21 cellular contexts compared by ENCODE assay signal in genomic region chr15:20657084-20657483, GRCh38.
"Had no signal": no experiment of that assay in that cellular context is flagged by ENCODE, and none has a peak within 500 bp of the region (broad histone marks: within the 10 kb centered on the region; RNA-seq: fewer than 3 reads in every experiment).

No MANE protein-coding gene starts in this region.

- H3K27ac ChIP-seq: colonic mucosa, esophagus muscularis mucosa, foreskin keratinocyte, gastroesophageal sphincter, heart left ventricle, hepatocyte, left lung, lower lobe of right lung had no signal

- H3K4me3 Mint-ChIP-seq: dendritic cell treated with granulocyte-macrophage colony-stimulating factor and Interleukin-4, amounts not matched to agents 40 ng/mL and 50 ng/mL, for 4 days; effector memory CD8-positive, alpha-beta T cell; mesothelial cell of epicardium; naive B cell had no signal

- H3K4me3 ChIP-seq: colonic mucosa, esophagus muscularis mucosa, gastroesophageal sphincter, heart left ventricle, hepatocyte, left lung, lower lobe of right lung, mucosa of descending colon had no signal

- ATAC-seq: effector memory CD8-positive, alpha-beta T cell; foreskin keratinocyte; gastroesophageal sphincter; heart left ventricle; left cardiac atrium; left lung; left ventricle myocardium superior; lower lobe of right lung; mucosa of descending colon had no signal

- FAIRE-seq: endothelial cell of umbilical vein, keratinocyte had no signal

- H3K36me3 Mint-ChIP-seq: mesothelial cell of epicardium, naive B cell had no signal

- H3K36me3 ChIP-seq: colonic mucosa, esophagus muscularis mucosa, gastroesophageal sphincter, heart left ventricle, left lung, lower lobe of right lung had no signal

- H3K4me1 Mint-ChIP-seq: mesothelial cell of epicardium, naive B cell had no signal

- DNase-seq: colonic mucosa; cortex of kidney; effector CD8-positive, alpha-beta T cell; effector memory CD8-positive, alpha-beta T cell; foreskin keratinocyte; heart left ventricle; hypothalamus; left cardiac atrium; left lung; left ventricle myocardium superior; lower lobe of right lung; mesenchymal stem cell; mucosa of descending colon; naive B cell had no signal

- H3K4me1 ChIP-seq: colonic mucosa, esophagus muscularis mucosa, foreskin keratinocyte, gastroesophageal sphincter, heart left ventricle, left lung, lower lobe of right lung had no signal

- H3K9me3 Mint-ChIP-seq: dendritic cell treated with granulocyte-macrophage colony-stimulating factor and Interleukin-4, amounts not matched to agents 40 ng/mL and 50 ng/mL, for 4 days; effector memory CD8-positive, alpha-beta T cell; mesothelial cell of epicardium; naive B cell had no signal

- H3K9me3 ChIP-seq: colonic mucosa, esophagus muscularis mucosa, gastroesophageal sphincter, heart left ventricle, left lung, lower lobe of right lung had no signal

- H3K27me3 Mint-ChIP-seq: dendritic cell treated with granulocyte-macrophage colony-stimulating factor and Interleukin-4, amounts not matched to agents 40 ng/mL and 50 ng/mL, for 4 days; effector memory CD8-positive, alpha-beta T cell; naive B cell had no signal

- H3K4me2 ChIP-seq: hepatocyte had no signal

- H3K27me3 ChIP-seq: colonic mucosa, esophagus muscularis mucosa, foreskin keratinocyte, gastroesophageal sphincter, hepatocyte, left lung had no signal

- H3K27ac Mint-ChIP-seq: dendritic cell treated with granulocyte-macrophage colony-stimulating factor and Interleukin-4, amounts not matched to agents 40 ng/mL and 50 ng/mL, for 4 days; effector memory CD8-positive, alpha-beta T cell; mesothelial cell of epicardium; naive B cell had no signal
